ENCODE assay signal across 8 cellular contexts in the genomic region with DNA sequence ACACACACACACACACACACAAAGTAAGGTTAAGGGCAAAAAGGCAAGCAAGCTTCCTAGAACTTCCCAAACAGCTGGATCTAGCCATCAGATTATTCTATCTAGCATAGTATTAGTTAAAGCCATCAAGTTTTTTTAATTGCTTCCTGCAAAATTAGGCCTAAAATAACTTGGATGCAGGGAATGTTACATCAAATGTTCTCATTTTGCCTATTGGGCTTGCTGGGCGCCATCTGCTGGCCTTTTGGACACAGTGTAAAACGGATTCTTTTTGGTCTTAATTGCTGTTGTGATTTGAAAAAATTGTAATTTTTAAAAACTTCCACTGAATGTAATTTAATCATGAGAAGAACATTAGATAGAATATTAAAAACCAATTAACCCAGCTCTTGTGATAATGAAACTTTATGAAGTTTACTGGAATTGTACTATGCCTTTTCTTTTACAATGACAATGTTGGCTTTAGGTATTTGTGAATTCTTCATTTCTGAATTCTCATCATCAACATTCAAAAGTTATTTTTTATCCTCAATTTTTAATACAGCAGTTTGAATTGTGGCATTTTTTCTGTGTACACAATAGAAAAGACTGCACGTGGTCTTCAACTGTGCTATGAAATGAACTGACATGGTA.
DNase-seq lines count a peak whose midpoint lies in the region; ATAC-seq and TF ChIP-seq lines count a peak whose summit lies in the region.

No MANE protein-coding gene starts in this region.

- ATAC-seq in HG03108 (IDR thresholded peaks at IDR 0.05; ENCODE audit: unreplicated experiment), result no peak

- in situ Hi-C loops in GM13976 (cut with MboI; ENCODE audit: low sequenced_read_pairs, unreplicated experiment), result loop anchor here (25.0 kb wide), 1 partner anchor 815 kb away; no protein-coding TSS in a partner anchor

- DNase-seq in AG09309 (ENCODE audit: low read depth) (peak; percentile 28), GM13976 (ENCODE audit: low spot score) (no peak), NCI-H526 (lab: John Stamatoyannopoulos, UW) (peak; percentile 45 to 67), foreskin melanocyte (peak; percentile 50), pons (ENCODE audit: low spot score) (peak; percentile 74), GOT3 (lab: John Stamatoyannopoulos, UW) (no peak)
- DNase-seq in activated T-helper 9 cell treated with anti-CD3 and anti-CD28 coated beads, Interleukin-2, amount 50 U/mL, for 16 hours (ENCODE audit: low read depth), result peak; percentile 26

- peak; percentile 82 for TF ChIP-seq CTCF in AG09309 (IDR thresholded peaks at IDR 0.05; ENCODE audit: control insufficient read depth, insufficient read depth, low read depth, low read length, missing control alignments)
- peak; percentile 78 for TF ChIP-seq CTCF in GM13976 (IDR thresholded peaks at IDR 0.05; ENCODE audit: borderline replicate concordance, control extremely low read depth, extremely low read depth, insufficient read depth, missing control alignments)

- no peak overlapping the region for H3K4me3 ChIP-seq in AG09309 (ENCODE audit: control insufficient read depth, low read depth, low read length)

Comparison
In these comparisons a context has a peak if more than half of its experiments do, and no peak if none do; other contexts are left out.
1. DNase-seq: peak in AG09309 (single experiment), NCI-H526 (2 of 2), activated T-helper 9 cell treated with anti-CD3 and anti-CD28 coated beads, Interleukin-2, amount 50 U/mL, for 16 hours (single experiment), foreskin melanocyte (single experiment) and pons (single experiment); none in GM13976 (single experiment) and GOT3 (single experiment).